8 cellular contexts compared by ENCODE assay signal in the genomic region with DNA sequence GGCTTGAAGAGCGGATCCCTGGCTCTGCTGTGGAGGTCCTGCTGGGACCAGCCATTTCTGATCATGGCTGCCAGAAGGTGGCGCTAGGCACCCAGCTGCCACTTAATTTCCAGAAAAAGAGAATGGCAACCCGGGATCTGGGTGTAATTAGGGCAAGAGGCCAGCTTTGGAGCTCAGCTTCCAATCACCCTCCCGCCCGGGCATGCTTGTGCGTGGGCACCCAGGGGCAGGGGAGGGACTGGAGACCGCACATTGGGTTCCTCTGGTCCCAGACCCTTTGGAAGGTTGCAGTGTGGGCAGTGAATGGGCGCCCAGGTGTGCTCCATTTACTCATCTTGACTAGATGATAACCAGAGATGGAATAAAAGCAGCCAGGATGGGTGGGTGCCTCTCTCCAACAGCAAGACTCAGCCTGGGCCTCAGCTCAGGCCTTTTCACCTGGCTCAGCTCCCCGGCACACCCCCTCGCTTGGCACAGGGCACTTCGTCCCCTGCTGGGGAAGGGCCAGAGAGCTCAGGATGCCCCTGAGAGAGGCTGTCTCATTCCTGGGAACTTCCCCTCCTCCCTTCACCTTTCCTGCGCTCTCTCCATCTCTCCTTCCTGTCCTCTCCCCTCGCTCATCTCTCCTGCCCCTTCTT. TPM values are rescaled to one million over a fixed set of nuclear protein-coding genes. Genes with fewer than 3 reads are reported as not detected.
DNase-seq lines count a peak whose midpoint lies in the region; ATAC-seq, FAIRE-seq and TF ChIP-seq lines count a peak whose summit lies in the region.
"Had no signal": no experiment of that assay in that cellular context is flagged by ENCODE, and none has a peak within 500 bp of the region (broad histone marks: within the 10 kb centered on the region; RNA-seq: fewer than 3 reads in every experiment).

No MANE protein-coding gene starts in this region.

- no peaks in the 10 kb centered on the region for H3K79me2 ChIP-seq in HepG2 (ENCODE audit: insufficient read depth, low read length)

- POLR2A ChIA-PET in HepG2 (lab: Yijun Ruan, JAX): no interaction called here

- WGBS in HepG2 (ENCODE audit: low lambda C conversion rate): 10% methylated on average over 10 of the region's 13 CpGs

- H4K20me1 ChIP-seq in HepG2 (ENCODE audit: insufficient read depth, low read length): no peaks in the 10 kb centered on the region; the same call in 1 of the 2 replicates

- no peak overlapping the region for H3K27ac Mint-ChIP-seq in stimulated activated effector memory CD8-positive, alpha-beta T cell treated with anti-CD3 and anti-CD28 coated beads, Interleukin-12 subunit alpha, Interleukin-12 subunit beta, amount 100 ng/mL, for 72 hours
- H3K27ac Mint-ChIP-seq: activated B cell treated with CpG ODN at 0.5 μM for 24 hours had no signal

- H3K4me2 ChIP-seq in HepG2 (ENCODE audit: low read depth, low read length): no peak overlapping the region

- no peaks in the 10 kb centered on the region for H3K9me3 ChIP-seq in HepG2 (ENCODE audit: low read length)

- TF ChIP-seq CTCF in choroid plexus epithelial cell (conservative IDR thresholded peaks at IDR 0.05; ENCODE audit: low read depth, low read length): peak; percentile 91
- peak; percentile 85 for TF ChIP-seq CTCF in HepG2 (CRISPR knock-in tag; IDR thresholded peaks at IDR 0.05)

- no peak for TF ChIP-seq EP300 in Ishikawa (IDR thresholded peaks at IDR 0.05; ENCODE audit: borderline replicate concordance)
- TF ChIP-seq EP300 in HepG2 (IDR thresholded peaks at IDR 0.05; ENCODE audit: low read depth in 2 of 2, low read length in 2 of 2): no peak
- no peak for TF ChIP-seq EP300 in HepG2 (CRISPR knock-in tag; IDR thresholded peaks at IDR 0.05; ENCODE audit: borderline replicate concordance)

- in situ Hi-C loops in HepG2 (cut with HindIII; ENCODE audit: extremely low pct_ligation_motif_present, low pct_unique_long_range_greater_than_20kb): loop anchor here (5.0 kb wide), 1 partner anchor 73 kb away; no protein-coding TSS in a partner anchor

- H3K36me3 ChIP-seq in HepG2 (replicated peaks in 1 of 2; ENCODE audit: control insufficient read depth in 1 of 2, insufficient read depth in 2 of 2, low read length in 2 of 2): no peaks in the 10 kb centered on the region

- BruUV-seq in HepG2 (replicated peaks; lab: Mats Ljungman, UMichigan): no TSS peak

- intact Hi-C loops in HepG2 (cut with micrococcal nuclease; ENCODE audit: unreplicated experiment): loop anchor here (1.0 to 10.0 kb wide), 2 partner anchors 73 to 270 kb away; no protein-coding TSS in a partner anchor

- TF ChIP-seq RAD21 in Ishikawa (IDR thresholded peaks at IDR 0.05; ENCODE audit: low read depth) (peak; percentile 93), HepG2 (CRISPR knock-in tag; IDR thresholded peaks at IDR 0.05) (peak; percentile 79)

- no peaks in the 10 kb centered on the region for H3K9me3 Mint-ChIP-seq in stimulated activated effector memory CD8-positive, alpha-beta T cell treated with anti-CD3 and anti-CD28 coated beads, Interleukin-12 subunit alpha, Interleukin-12 subunit beta, amount 100 ng/mL, for 72 hours
- H3K9me3 Mint-ChIP-seq: activated B cell treated with CpG ODN at 0.5 μM for 24 hours had no signal

- no peak overlapping the region for H3K27ac ChIP-seq in HepG2 (ENCODE audit: extremely low read length, insufficient read depth, low read length)

- H3K9ac ChIP-seq in HepG2 (ENCODE audit: insufficient read depth, low read depth, low read length): no peak overlapping the region

- H3K27me3 ChIP-seq in HepG2 (ENCODE audit: control insufficient read depth in 1 of 2, insufficient read depth in 2 of 2, low read length in 2 of 2): peaks cover 1 to 8% of the 10 kb centered on the region in 2 experiments; a peak in 3 of 5 replicates

- H3K36me3 Mint-ChIP-seq in stimulated activated effector memory CD8-positive, alpha-beta T cell treated with anti-CD3 and anti-CD28 coated beads, Interleukin-12 subunit alpha, Interleukin-12 subunit beta, amount 100 ng/mL, for 72 hours: no peaks in the 10 kb centered on the region

- ATAC-seq in HepG2 (peak; percentile 82), HG03469 (IDR thresholded peaks at IDR 0.05; ENCODE audit: unreplicated experiment) (no peak)
- peak; percentile 47 for ATAC-seq in stimulated activated effector memory CD8-positive, alpha-beta T cell treated with anti-CD3 and anti-CD28 coated beads, Interleukin-12 subunit alpha, Interleukin-12 subunit beta, amount 100 ng/mL, for 72 hours

- DNase-seq in ELF-1 (ENCODE audit: low read depth, low spot score) (peak; percentile 90), SK-N-DZ (ENCODE audit: low spot score) (peak; percentile 69), choroid plexus epithelial cell (ENCODE audit: low read depth) (peak; percentile 68), HepG2 (ENCODE audit: low spot score) (peak; percentile 21)
- peak; percentile 33 to 70 for DNase-seq in stimulated activated effector memory CD8-positive, alpha-beta T cell treated with anti-CD3 and anti-CD28 coated beads, Interleukin-12 subunit alpha, Interleukin-12 subunit beta, amount 100 ng/mL, for 72 hours (ENCODE audit: low spot score in 2 of 2)
- DNase-seq: activated B cell treated with CpG ODN at 0.5 μM for 24 hours had no signal

- no peak overlapping the region for H3K4me3 Mint-ChIP-seq in stimulated activated effector memory CD8-positive, alpha-beta T cell treated with anti-CD3 and anti-CD28 coated beads, Interleukin-12 subunit alpha, Interleukin-12 subunit beta, amount 100 ng/mL, for 72 hours
- H3K4me3 Mint-ChIP-seq: activated B cell treated with CpG ODN at 0.5 μM for 24 hours had no signal

- CTCF ChIA-PET in HepG2 (lab: Yijun Ruan, JAX; ENCODE audit: low intra/inter-chr PET ratio, low total read pairs): interaction anchor here (0.7 to 2.4 kb wide), 4 partner anchors 69 to 156 kb away, joined by 3 to 25 read pairs (median 8); no protein-coding TSS in a partner anchor

- FAIRE-seq in HepG2 (lab: Jason Lieb, UNC): peak; percentile 49

- no peaks in the 10 kb centered on the region for H3K4me1 ChIP-seq in HepG2 (ENCODE audit: insufficient read depth, low read length)

- H3K4me1 Mint-ChIP-seq in stimulated activated effector memory CD8-positive, alpha-beta T cell treated with anti-CD3 and anti-CD28 coated beads, Interleukin-12 subunit alpha, Interleukin-12 subunit beta, amount 100 ng/mL, for 72 hours: no peaks in the 10 kb centered on the region
- H3K4me1 Mint-ChIP-seq: activated B cell treated with CpG ODN at 0.5 μM for 24 hours had no signal

- H3K4me3 ChIP-seq in choroid plexus epithelial cell (ENCODE audit: low read depth, low read length): no peak overlapping the region
- no peak overlapping the region for H3K4me3 ChIP-seq in HepG2 (replicated peaks in 1 of 3; ENCODE audit: insufficient read depth in 1 of 3, low read depth in 2 of 3, low read length in 3 of 3)

- no peak for TF ChIP-seq POLR2A in HepG2 (IDR thresholded peaks at IDR 0.05; ENCODE audit: insufficient read depth in 1 of 2, low read depth in 2 of 2, low read length in 2 of 2)

- H2AFZ ChIP-seq in HepG2 (ENCODE audit: low read length): no peak overlapping the region

TF ChIP-seq in Ishikawa, 13 proteins besides CTCF, POLR2A, EP300 and RAD21:
- TF ChIP-seq, protein P1, sequence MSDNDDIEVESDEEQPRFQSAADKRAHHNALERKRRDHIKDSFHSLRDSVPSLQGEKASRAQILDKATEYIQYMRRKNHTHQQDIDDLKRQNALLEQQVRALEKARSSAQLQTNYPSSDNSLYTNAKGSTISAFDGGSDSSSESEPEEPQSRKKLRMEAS (IDR thresholded peaks at IDR 0.05): no peak
- TF ChIP-seq NFIC (IDR thresholded peaks at IDR 0.05): 0 out of 2 replicates have a peak, but pooled peaks have one; percentile 20
- TF ChIP-seq TEAD4 (IDR thresholded peaks at IDR 0.05): 0 out of 2 replicates have a peak, but pooled peaks have one; percentile 16
- TF ChIP-seq ZBTB7A (IDR thresholded peaks at IDR 0.05; ENCODE audit: low read depth): no peak
- no peak for TF ChIP-seq CEBPB (IDR thresholded peaks at IDR 0.05)
- peak; percentile 66; the same call in 1 of the 2 replicates for TF ChIP-seq YY1 (IDR thresholded peaks at IDR 0.05; ENCODE audit: low read depth)
TF ChIP-seq in Ishikawa: peak in this region for 3.

TF ChIP-seq in HepG2, 621 proteins besides CTCF, POLR2A, EP300 and RAD21:
- TF ChIP-seq RFXAP (CRISPR knock-in tag; IDR thresholded peaks at IDR 0.05; ENCODE audit: borderline replicate concordance): 0 out of 2 replicates have a peak, but pooled peaks have one; percentile 36
- TF ChIP-seq RFX5 (IDR thresholded peaks at IDR 0.05; ENCODE audit: low read depth, low read length): no peak
- TF ChIP-seq ZNF225 (CRISPR knock-in tag; IDR thresholded peaks at IDR 0.05): 0 out of 2 replicates have a peak, but pooled peaks have one; percentile 22
- peak; percentile 44 for TF ChIP-seq YY1 (IDR thresholded peaks at IDR 0.05; ENCODE audit: insufficient read depth, insufficient replicate concordance, low read depth, low read length)
- TF ChIP-seq SMC3 (IDR thresholded peaks at IDR 0.05; ENCODE audit: low read length): peak; percentile 78
- TF ChIP-seq STAG1 (CRISPR knock-in tag; IDR thresholded peaks at IDR 0.05): peak; percentile 86
TF ChIP-seq in HepG2: peak in this region for 5.

RNA-seq across cellular contexts. Expression of gene FAM241B, which starts 14.7 kb away (rescaled TPM):
- polyA plus RNA-seq in SK-N-DZ (2014; cell fraction: cytosol; rRNA removed): 10.6 and 12.4 TPM in 2 replicates
- polyA plus RNA-seq in SK-N-DZ (2014; cell fraction: nucleus; rRNA removed): 13.8 and 30.4 TPM in 2 replicates
- total RNA-seq in HepG2 (2016; rRNA removed; fragmentation: Illumina TruSeq; extraction: Trizol): 1.9 and 2.0 TPM in 2 replicates
- 1.2 and 1.6 TPM in 2 replicates for total RNA-seq in HepG2 (2016; cell fraction: cytosol; rRNA removed; fragmentation: Illumina TruSeq; extraction: Trizol; ENCODE audit: low read depth)
- 1.4 and 1.8 TPM in 2 replicates for total RNA-seq in HepG2 (2016; cell fraction: insoluble cytoplasmic fraction; rRNA removed; fragmentation: Illumina TruSeq; extraction: Trizol)
- 1.9 and 2.5 TPM in 2 replicates for total RNA-seq in HepG2 (2016; cell fraction: membrane; rRNA removed; fragmentation: Illumina TruSeq; extraction: Trizol)
- 2.2 and 2.3 TPM in 2 replicates for total RNA-seq in HepG2 (2016; cell fraction: nucleus; rRNA removed; fragmentation: Illumina TruSeq; extraction: Trizol)
- polyA plus RNA-seq in HepG2 (2011; rRNA removed): 4.0 and 5.8 TPM in 2 replicates
- 4.4 and 5.3 TPM in 2 replicates for polyA plus RNA-seq in HepG2 (2011; cell fraction: cytosol; rRNA removed)
- polyA plus RNA-seq in HepG2 (2011; cell fraction: nucleus; rRNA removed): 2.9 and 4.9 TPM in 2 replicates
- 2.2 and 3.5 TPM in 2 replicates for polyA plus RNA-seq in HepG2 (2012)
- polyA plus RNA-seq in HepG2 (2016; cell fraction: cytosol; fragmentation: Illumina TruSeq; extraction: Trizol; ENCODE audit: low read depth): 2.6 and 2.8 TPM in 2 replicates
- polyA plus RNA-seq in HepG2 (2016; cell fraction: insoluble cytoplasmic fraction; fragmentation: Illumina TruSeq; extraction: Trizol; ENCODE audit: low read depth): 4.5 and 5.3 TPM in 2 replicates
- 2.9 TPM in 2 replicates for polyA plus RNA-seq in HepG2 (2016; cell fraction: membrane; fragmentation: Illumina TruSeq; extraction: Trizol; ENCODE audit: low read depth)
- 4.9 and 6.1 TPM in 2 replicates for polyA plus RNA-seq in HepG2 (2016; cell fraction: nucleus; fragmentation: Illumina TruSeq; extraction: Trizol; ENCODE audit: insufficient read depth, low read depth)
- polyA minus RNA-seq in HepG2 (2011; rRNA and poly(A)+ RNA removed; ENCODE audit: low replicate concordance): 7.1 and 10.4 TPM in 2 replicates
- 0.99 TPM in 1 of 2 replicates, not detected in the other for polyA minus RNA-seq in HepG2 (2011; cell fraction: cytosol; rRNA and poly(A)+ RNA removed)
- polyA minus RNA-seq in HepG2 (2011; cell fraction: nucleus; rRNA and poly(A)+ RNA removed): 2.6 and 4.7 TPM in 2 replicates

Comparison
In these comparisons a context has a peak if more than half of its experiments do, and no peak if none do; other contexts are left out.
1. DNase-seq: peak in every context shown above with its lines; median percentile 90 in ELF-1; 69 in SK-N-DZ; 68 in choroid plexus epithelial cell; 52 in stimulated activated effector memory CD8-positive, alpha-beta T cell treated with anti-CD3 and anti-CD28 coated beads, Interleukin-12 subunit alpha, Interleukin-12 subunit beta, amount 100 ng/mL, for 72 hours; 21 in HepG2.